15 cellular contexts compared by ENCODE assay signal in the genomic region with DNA sequence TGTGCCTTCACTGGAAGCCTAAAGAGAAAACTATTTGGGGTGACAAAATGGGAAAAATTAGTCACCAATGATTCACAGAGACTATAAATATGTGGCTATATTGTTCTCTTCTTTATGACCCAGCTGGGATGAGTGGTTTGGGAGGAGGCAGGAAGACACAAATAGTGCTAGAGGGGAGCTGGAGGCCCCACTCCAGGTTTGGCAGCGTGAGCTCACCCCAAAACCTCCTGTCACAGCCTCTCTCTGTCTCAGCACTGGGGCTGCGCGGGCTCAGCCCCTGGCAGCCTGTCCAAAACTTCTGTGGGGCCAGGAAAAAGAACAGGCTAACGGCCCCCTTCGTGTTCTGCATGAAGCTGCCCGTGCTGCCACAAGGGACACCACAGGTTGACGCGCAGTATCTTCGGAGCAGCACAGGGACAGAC.
DNase-seq lines count a peak whose midpoint lies in the region; ATAC-seq, FAIRE-seq and TF ChIP-seq lines count a peak whose summit lies in the region.
"Had no signal": no experiment of that assay in that cellular context is flagged by ENCODE, and none has a peak within 500 bp of the region (broad histone marks: within the 10 kb centered on the region; RNA-seq: fewer than 3 reads in every experiment).

No MANE protein-coding gene starts in this region.

- H3K4me3 ChIP-seq in H1 (ENCODE audit: extremely low read depth in 1 of 4, insufficient read depth in 2 of 4, low read depth in 3 of 4, low read length in 4 of 4) = no peak overlapping the region
- H3K4me3 ChIP-seq: skin epidermis had no signal

- no peak overlapping the region for H3K4me2 ChIP-seq in H1 (ENCODE audit: insufficient read depth in 1 of 2, low read depth in 2 of 2, low read length in 2 of 2)

- TF ChIP-seq EP300 in H1 (IDR thresholded peaks at IDR 0.05; ENCODE audit: borderline replicate concordance in 1 of 2, low read depth in 2 of 2, low read length in 2 of 2) = no peak

- H3K36me3 ChIP-seq in H1 (ENCODE audit: control insufficient read depth in 2 of 4, insufficient read depth in 4 of 4, low read length in 3 of 4) = no peaks in the 10 kb centered on the region

- no peak overlapping the region for H3K23ac ChIP-seq in H1 (ENCODE audit: insufficient read length)

- POLR2A ChIA-PET in H1 (lab: Charles Lee; ENCODE audit: partially characterized antibody) = no interaction called here

- H3K27me3 ChIP-seq in H1 (replicated peaks in 1 of 4; ENCODE audit: control insufficient read depth in 3 of 4, extremely low read depth in 1 of 4, insufficient read depth in 3 of 4, low read length in 3 of 4) = no peaks in the 10 kb centered on the region

- peak overlapping the region; percentile 29 for H2AFZ ChIP-seq in H1 (ENCODE audit: low read length)

- CTCF ChIA-PET in H1 (lab: Charles Lee; ENCODE audit: partially characterized antibody) = interaction anchor here (0.6 to 1.5 kb wide), 5 partner anchors 11 to 160 kb away, joined by 3 to 6 read pairs (median 3); no protein-coding TSS in a partner anchor

- H3K4ac ChIP-seq in H1 (replicated peaks; ENCODE audit: insufficient read length, low read depth, low read length) = no peak overlapping the region

- no peaks in the 10 kb centered on the region for H3K36me3 Mint-ChIP-seq in activated T-cell treated with anti-CD3 and anti-CD28 coated beads, Interleukin-2, amount 50 U/mL, for 24 hours (ENCODE audit: low read depth)
- H3K36me3 Mint-ChIP-seq: activated naive CD4-positive, alpha-beta T cell treated with anti-CD3 and anti-CD28 coated beads, Interleukin-2, amount 10 ng/mL, durations not matched to agents 7 days and 5 days had no signal

- H3K14ac ChIP-seq in H1 (ENCODE audit: insufficient read length) = no peak overlapping the region

- no peak overlapping the region for H4K91ac ChIP-seq in H1 (replicated peaks; ENCODE audit: insufficient read length, low read length)

- H2BK5ac ChIP-seq in H1 (ENCODE audit: low read depth, low read length) = no peak overlapping the region

- no peak for TF ChIP-seq POLR2A in H1 (IDR thresholded peaks at IDR 0.05; ENCODE audit: control extremely low read depth in 1 of 2, low read depth in 2 of 2, low read length in 2 of 2)

- H2BK20ac ChIP-seq in H1 (ENCODE audit: low read length) = no peak overlapping the region

- H3K27me3 Mint-ChIP-seq in activated T-cell treated with anti-CD3 and anti-CD28 coated beads, Interleukin-2, amount 50 U/mL, for 24 hours = no peaks in the 10 kb centered on the region
- H3K27me3 Mint-ChIP-seq: B cell; effector memory CD8-positive, alpha-beta T cell had no signal

- H4K20me1 ChIP-seq in H1 (replicated peaks in 1 of 2; ENCODE audit: control insufficient read depth in 1 of 2, insufficient read depth in 2 of 2, low read length in 2 of 2) = no peaks in the 10 kb centered on the region

- no peak overlapping the region for H3K9ac ChIP-seq in H1 (replicated peaks in 1 of 4; ENCODE audit: extremely low read depth in 1 of 4, low read depth in 3 of 4, low read length in 3 of 4)

- DNase-seq in activated T-cell treated with anti-CD3 and anti-CD28 coated beads, Interleukin-2, amount 50 U/mL, for 24 hours = peak; percentile 47
- no peak for DNase-seq in activated T-cell treated with anti-CD3 and anti-CD28 coated beads, Interleukin-2, amount 50 U/mL, for 1 hour
- DNase-seq in RKO (ENCODE audit: low spot score) (peak; percentile 75), H1 (ENCODE audit: low read depth in 1 of 2, low spot score in 2 of 2) (no peak)
- DNase-seq in stimulated activated CD8-positive, alpha-beta memory T cell treated with anti-CD3 and anti-CD28 coated beads, Interleukin-4, amount 100 ng/mL, for 48 hours = peak; percentile 28
- DNase-seq: activated naive CD4-positive, alpha-beta T cell treated with anti-CD3 and anti-CD28 coated beads, Interleukin-2, amount 10 ng/mL, durations not matched to agents 7 days and 5 days; effector memory CD8-positive, alpha-beta T cell; GDM1; NCI-H226 had no signal

- peaks cover 6% of the 10 kb centered on the region in 2 experiments; a peak in 2 of 4 replicates for H3K9me3 ChIP-seq in H1 (ENCODE audit: insufficient read depth in 2 of 2, low read depth in 1 of 2, low read length in 1 of 2)

- no peak overlapping the region for H3K4me3 Mint-ChIP-seq in activated T-cell treated with anti-CD3 and anti-CD28 coated beads, Interleukin-2, amount 50 U/mL, for 24 hours
- H3K4me3 Mint-ChIP-seq: activated naive CD4-positive, alpha-beta T cell treated with anti-CD3 and anti-CD28 coated beads, Interleukin-2, amount 10 ng/mL, durations not matched to agents 7 days and 5 days; B cell; effector memory CD8-positive, alpha-beta T cell had no signal

- H3K4me1 ChIP-seq in H1 (replicated peaks in 1 of 4; ENCODE audit: control insufficient read depth in 3 of 4, insufficient read depth in 4 of 4, low read length in 3 of 4) = no peaks in the 10 kb centered on the region

- peak in 2 of 3 experiments; percentile 3 to 19; a peak in 3 of 4 replicates for TF ChIP-seq CTCF in H1 (IDR thresholded peaks at IDR 0.05; ENCODE audit: control extremely low read depth in 1 of 3, insufficient read depth in 1 of 3, low read depth in 1 of 3, low read length in 3 of 3)

- peak in 1 of 2 experiments; percentile 32; a peak in 3 of 4 replicates for TF ChIP-seq RAD21 in H1 (IDR thresholded peaks at IDR 0.05 in 1 of 2, conservative IDR thresholded peaks at IDR 0.05 in 1 of 2; ENCODE audit: low read depth in 2 of 2, low read length in 2 of 2)

- no peak overlapping the region for H3K56ac ChIP-seq in H1 (replicated peaks; ENCODE audit: insufficient read length, low read depth, low read length)

- peaks cover 1% of the 10 kb centered on the region; the same call in 1 of the 2 replicates for H3K23me2 ChIP-seq in H1 (ENCODE audit: low read depth, low read length)

- ATAC-seq in HG03432 (IDR thresholded peaks at IDR 0.05; ENCODE audit: unreplicated experiment) = no peak
- ATAC-seq in HG03045 (IDR thresholded peaks at IDR 0.05; ENCODE audit: unreplicated experiment) = no peak
- no peak for ATAC-seq in HG02981 (IDR thresholded peaks at IDR 0.05; ENCODE audit: unreplicated experiment)
- ATAC-seq: effector memory CD8-positive, alpha-beta T cell; Panc1 had no signal

- H4K5ac ChIP-seq in H1 (ENCODE audit: insufficient read length, low read depth, low read length) = no peak overlapping the region

- no peak overlapping the region for H2BK12ac ChIP-seq in H1 (ENCODE audit: low read depth, low read length)

- peak overlapping the region; percentile 35; the same call in 1 of the 2 replicates for H4K8ac ChIP-seq in H1 (ENCODE audit: extremely low read depth, insufficient read depth, low read length)

- peak overlapping the region; percentile 70 for H3K27ac Mint-ChIP-seq in activated T-cell treated with anti-CD3 and anti-CD28 coated beads, Interleukin-2, amount 50 U/mL, for 24 hours
- H3K27ac Mint-ChIP-seq: activated naive CD4-positive, alpha-beta T cell treated with anti-CD3 and anti-CD28 coated beads, Interleukin-2, amount 10 ng/mL, durations not matched to agents 7 days and 5 days; B cell; effector memory CD8-positive, alpha-beta T cell had no signal

- H3K9me3 Mint-ChIP-seq in activated T-cell treated with anti-CD3 and anti-CD28 coated beads, Interleukin-2, amount 50 U/mL, for 24 hours = no peaks in the 10 kb centered on the region
- H3K9me3 Mint-ChIP-seq: activated naive CD4-positive, alpha-beta T cell treated with anti-CD3 and anti-CD28 coated beads, Interleukin-2, amount 10 ng/mL, durations not matched to agents 7 days and 5 days; effector memory CD8-positive, alpha-beta T cell had no signal

- H3K79me1 ChIP-seq in H1 (ENCODE audit: low read depth, low read length) = no peaks in the 10 kb centered on the region

- H2AK5ac ChIP-seq in H1 (ENCODE audit: low read depth, low read length) = no peak overlapping the region

- no peak overlapping the region for H2BK120ac ChIP-seq in H1 (replicated peaks; ENCODE audit: low read depth, low read length)

- no peak for FAIRE-seq in H1 (lab: Jason Lieb, UNC)

- peaks cover 42% of the 10 kb centered on the region for H3K4me1 Mint-ChIP-seq in activated T-cell treated with anti-CD3 and anti-CD28 coated beads, Interleukin-2, amount 50 U/mL, for 24 hours (ENCODE audit: low read depth)
- H3K4me1 Mint-ChIP-seq: activated naive CD4-positive, alpha-beta T cell treated with anti-CD3 and anti-CD28 coated beads, Interleukin-2, amount 10 ng/mL, durations not matched to agents 7 days and 5 days had no signal

- no peak overlapping the region for H3K18ac ChIP-seq in H1 (ENCODE audit: extremely low read depth, low read length)

- no peaks in the 10 kb centered on the region for H3K79me2 ChIP-seq in H1 (ENCODE audit: control insufficient read depth in 1 of 2, insufficient read depth in 2 of 2, low read length in 2 of 2)

- WGBS in H1 (ENCODE audit: extremely low coverage in 1 of 2, insufficient coverage in 1 of 2, insufficient read length in 1 of 2, insufficient replicate concordance in 2 of 2, low coverage in 1 of 2, low lambda C conversion rate in 2 of 2, missing lambda C conversion rate in 1 of 2), 2 experiments = 86% methylated on average over 9 of the region's 9 CpGs; no CpG with 5 or more reads in 1 of the 2 experiments

- H3K27ac ChIP-seq in H1 (ENCODE audit: low read depth, low read length) = no peak overlapping the region

- no peak overlapping the region for H2BK15ac ChIP-seq in H1 (ENCODE audit: low read length)

TF ChIP-seq in H1, 55 proteins besides CTCF, POLR2A, EP300 and RAD21 (continues in another document):
- no peak for TF ChIP-seq KDM4A (IDR thresholded peaks at IDR 0.05; ENCODE audit: low read depth, low read length, severe bottlenecking)
- no peak for TF ChIP-seq POLR2AphosphoS5 (IDR thresholded peaks at IDR 0.05; ENCODE audit: low read depth, low read length)
- TF ChIP-seq EGR1 (IDR thresholded peaks at IDR 0.05; ENCODE audit: borderline replicate concordance, low read depth, low read length) = no peak
- TF ChIP-seq SRF (IDR thresholded peaks at IDR 0.05; ENCODE audit: low read depth, low read length) = no peak
- TF ChIP-seq FOSL1 (IDR thresholded peaks at IDR 0.05; ENCODE audit: insufficient read depth, low read depth, low read length) = no peak
- no peak for TF ChIP-seq PHF8 (conservative IDR thresholded peaks at IDR 0.05; ENCODE audit: low read depth, low read length)
- no peak for TF ChIP-seq SP2 (IDR thresholded peaks at IDR 0.05; ENCODE audit: low read length)
- TF ChIP-seq CHD1 (IDR thresholded peaks at IDR 0.05; ENCODE audit: low read depth, low read length) = no peak
- TF ChIP-seq GABPA (IDR thresholded peaks at IDR 0.05; ENCODE audit: borderline replicate concordance, insufficient read depth, low read length) = no peak
- no peak for TF ChIP-seq USF2 (IDR thresholded peaks at IDR 0.05; ENCODE audit: low read length)
- TF ChIP-seq CHD2 (IDR thresholded peaks at IDR 0.05; ENCODE audit: low read length) = no peak

Comparison
In these comparisons a context has a peak if more than half of its experiments do, and no peak if none do; other contexts are left out.
1. DNase-seq: peak in activated T-cell treated with anti-CD3 and anti-CD28 coated beads, Interleukin-2, amount 50 U/mL, for 24 hours (single experiment), RKO (single experiment) and stimulated activated CD8-positive, alpha-beta memory T cell treated with anti-CD3 and anti-CD28 coated beads, Interleukin-4, amount 100 ng/mL, for 48 hours (single experiment); none in activated T-cell treated with anti-CD3 and anti-CD28 coated beads, Interleukin-2, amount 50 U/mL, for 1 hour (single experiment) and H1 (0 of 2).